Comparison of ENCODE assay signal across 13 cellular contexts in the genomic region with DNA sequence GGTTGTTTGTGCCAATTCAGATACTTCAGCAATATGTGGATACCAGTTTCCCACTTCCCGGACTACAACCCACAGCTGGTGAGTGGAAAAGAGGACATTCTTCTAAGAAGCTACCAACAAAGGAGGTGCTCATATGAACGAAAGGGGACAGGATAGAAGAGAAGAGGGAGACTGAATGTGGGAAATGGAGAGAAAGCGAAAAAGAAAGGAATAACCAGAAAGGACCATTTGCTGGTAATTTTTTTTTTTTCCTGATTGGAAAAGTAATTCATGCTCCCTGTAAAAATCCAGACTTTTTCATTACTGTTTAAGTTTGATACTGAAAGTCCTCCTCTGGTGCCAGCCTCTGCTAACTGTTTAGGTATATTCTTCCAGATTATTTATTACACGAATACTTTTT. TPM values are rescaled to one million over a fixed set of nuclear protein-coding genes. Genes with fewer than 3 reads are reported as not detected.
A peak's percentile ranks its signal among the peaks of the same experiment; 100 is the strongest.
DNase-seq lines count a peak whose midpoint lies in the region; ATAC-seq lines count a peak whose summit lies in the region.
"Had no signal": no experiment of that assay in that cellular context is flagged by ENCODE, and none has a peak within 500 bp of the region (broad histone marks: within the 10 kb centered on the region; RNA-seq: fewer than 3 reads in every experiment).

No MANE protein-coding gene starts in this region.

- no peaks in the 10 kb centered on the region for H3K9me3 ChIP-seq in CD4-positive, CD25-positive, alpha-beta regulatory T cell (ENCODE audit: control insufficient read depth in 2 of 2, low read length in 2 of 2)
- H3K9me3 ChIP-seq in ES-I3 (ENCODE audit: control insufficient read depth, insufficient read depth, low read length), result no peaks in the 10 kb centered on the region
- H3K9me3 ChIP-seq: thyroid gland had no signal

- no peak overlapping the region for H3K4me3 ChIP-seq in CD4-positive, CD25-positive, alpha-beta regulatory T cell (ENCODE audit: low read depth, low read length)

- CTCF ChIA-PET in activated CD4-positive, alpha-beta memory T cell treated with anti-CD3 and anti-CD28 coated beads, Interleukin-2, amount 10 ng/mL, durations not matched to agents 7 days and 5 days (lab: Charles Lee), result interaction anchor here (1.4 to 5.6 kb wide), 3 partner anchors 10 to 57 kb away, joined by 3 to 48 read pairs (median 4); no protein-coding TSS in a partner anchor

- POLR2A ChIA-PET in activated CD4-positive, alpha-beta memory T cell treated with anti-CD3 and anti-CD28 coated beads, Interleukin-2, amount 10 ng/mL, durations not matched to agents 7 days and 5 days (lab: Charles Lee), result interaction anchor here (1.1 to 3.7 kb wide), 2 partner anchors 10 to 23 kb away, joined by 3 to 50 read pairs; a partner anchor contains a TSS

- H3K27me3 Mint-ChIP-seq in CD4-positive, CD25-positive, alpha-beta regulatory T cell, result peaks cover 33% of the 10 kb centered on the region
- H3K27me3 Mint-ChIP-seq in activated CD4-positive, alpha-beta memory T cell treated with anti-CD3 and anti-CD28 coated beads, Interleukin-2, amount 10 ng/mL, durations not matched to agents 7 days and 5 days, result peaks cover 2% of the 10 kb centered on the region
- H3K27me3 Mint-ChIP-seq in memory B cell, result peaks cover 7% of the 10 kb centered on the region

- no peak overlapping the region for H3K27ac ChIP-seq in CD4-positive, CD25-positive, alpha-beta regulatory T cell (ENCODE audit: insufficient read depth, low read length, poor library complexity, severe bottlenecking)
- H3K27ac ChIP-seq: cardiac muscle cell, thyroid gland had no signal

- H3K27me3 ChIP-seq in CD4-positive, CD25-positive, alpha-beta regulatory T cell (ENCODE audit: control insufficient read depth, insufficient read depth, low read length), result no peaks in the 10 kb centered on the region
- H3K27me3 ChIP-seq: cardiac muscle cell, thyroid gland had no signal

- peak overlapping the region; percentile 68; the same call in 1 of the 2 replicates for H3K9ac ChIP-seq in ES-I3 (ENCODE audit: low read depth, low read length)

- H3K4me1 ChIP-seq in CD4-positive, CD25-positive, alpha-beta regulatory T cell (ENCODE audit: control insufficient read depth, insufficient read depth, low read length, poor library complexity, severe bottlenecking), result peaks cover 15% of the 10 kb centered on the region
- H3K4me1 ChIP-seq in ES-I3 (ENCODE audit: insufficient read depth, low read length), result peaks cover 24% of the 10 kb centered on the region

- H3K4me3 Mint-ChIP-seq in CD4-positive, CD25-positive, alpha-beta regulatory T cell, result peak overlapping the region in 3 of 4 donors; percentile 69 to 82 (median 80)
- peak overlapping the region; percentile 88 for H3K4me3 Mint-ChIP-seq in activated CD4-positive, alpha-beta memory T cell treated with anti-CD3 and anti-CD28 coated beads, Interleukin-2, amount 10 ng/mL, durations not matched to agents 7 days and 5 days
- peak overlapping the region; percentile 19 for H3K4me3 Mint-ChIP-seq in memory B cell

- ATAC-seq in CD4-positive, CD25-positive, alpha-beta regulatory T cell (ENCODE audit: low read depth in 2 of 2), result no peak
- ATAC-seq in memory B cell (ENCODE audit: low read depth), result no peak

- no peak overlapping the region for H3K27ac Mint-ChIP-seq in CD4-positive, CD25-positive, alpha-beta regulatory T cell
- peak overlapping the region; percentile 87 for H3K27ac Mint-ChIP-seq in activated CD4-positive, alpha-beta memory T cell treated with anti-CD3 and anti-CD28 coated beads, Interleukin-2, amount 10 ng/mL, durations not matched to agents 7 days and 5 days
- no peak overlapping the region for H3K27ac Mint-ChIP-seq in memory B cell

- no peaks in the 10 kb centered on the region for H3K36me3 ChIP-seq in CD4-positive, CD25-positive, alpha-beta regulatory T cell (ENCODE audit: control insufficient read depth, insufficient read depth, low read length)
- peaks cover 12% of the 10 kb centered on the region for H3K36me3 ChIP-seq in ES-I3 (ENCODE audit: insufficient read depth, low read length)
- H3K36me3 ChIP-seq: cardiac muscle cell, thyroid gland had no signal

- DNase-seq in CD4-positive, CD25-positive, alpha-beta regulatory T cell, result no peak
- DNase-seq in activated CD4-positive, alpha-beta memory T cell treated with anti-CD3 and anti-CD28 coated beads, Interleukin-2, amount 10 ng/mL, durations not matched to agents 7 days and 5 days, result no peak
- DNase-seq in memory B cell (ENCODE audit: low spot score in 2 of 2) (no peak), glomerular visceral epithelial cell (ENCODE audit: extremely low spot score) (no peak), NCI-H2227 (lab: John Stamatoyannopoulos, UW; ENCODE audit: unreplicated experiment) (no peak), NCI-H69 (lab: John Stamatoyannopoulos, UW) (no peak), NOMO-1 treated with dmso at 0.1 percent for 144 hours (lab: John Stamatoyannopoulos, UW; ENCODE audit: unreplicated experiment) (no peak)
- DNase-seq: COR-L47, NCI-H1105, NCI-H510A, thyroid gland had no signal

- peaks cover 0 to 22% (median 15%) of the 10 kb centered on the region in 4 donors for H3K4me1 Mint-ChIP-seq in CD4-positive, CD25-positive, alpha-beta regulatory T cell
- H3K4me1 Mint-ChIP-seq in activated CD4-positive, alpha-beta memory T cell treated with anti-CD3 and anti-CD28 coated beads, Interleukin-2, amount 10 ng/mL, durations not matched to agents 7 days and 5 days, result peaks cover 46% of the 10 kb centered on the region
- H3K4me1 Mint-ChIP-seq in memory B cell, result peaks cover 16% of the 10 kb centered on the region

- no peaks in the 10 kb centered on the region for H3K9me3 Mint-ChIP-seq in CD4-positive, CD25-positive, alpha-beta regulatory T cell
- no peaks in the 10 kb centered on the region for H3K9me3 Mint-ChIP-seq in activated CD4-positive, alpha-beta memory T cell treated with anti-CD3 and anti-CD28 coated beads, Interleukin-2, amount 10 ng/mL, durations not matched to agents 7 days and 5 days
- H3K9me3 Mint-ChIP-seq in memory B cell, result no peaks in the 10 kb centered on the region

- no peaks in the 10 kb centered on the region for H3K36me3 Mint-ChIP-seq in CD4-positive, CD25-positive, alpha-beta regulatory T cell
- H3K36me3 Mint-ChIP-seq in activated CD4-positive, alpha-beta memory T cell treated with anti-CD3 and anti-CD28 coated beads, Interleukin-2, amount 10 ng/mL, durations not matched to agents 7 days and 5 days (ENCODE audit: low read depth), result peaks cover 22% of the 10 kb centered on the region
- no peaks in the 10 kb centered on the region for H3K36me3 Mint-ChIP-seq in memory B cell

RNA-seq across cellular contexts. Expression of a gene that starts 1.5 kb away (rescaled TPM):
- total RNA-seq in CD4-positive, CD25-positive, alpha-beta regulatory T cell, result 0.64 TPM
- under 1 TPM in 2 of 4 donors, not detected in 2; 0.26 to 0.45 TPM for polyA plus RNA-seq in CD4-positive, CD25-positive, alpha-beta regulatory T cell
- 10 to 100 TPM; 20.3 to 22.0 TPM for total RNA-seq in activated CD4-positive, alpha-beta memory T cell treated with anti-CD3 and anti-CD28 coated beads, Interleukin-2, amount 10 ng/mL, durations not matched to agents 7 days and 5 days

RNA-seq across cellular contexts. Expression of a gene that starts 22.6 kb away (rescaled TPM):
- not detected for total RNA-seq in CD4-positive, CD25-positive, alpha-beta regulatory T cell
- not detected for polyA plus RNA-seq in CD4-positive, CD25-positive, alpha-beta regulatory T cell
- not detected for total RNA-seq in activated CD4-positive, alpha-beta memory T cell treated with anti-CD3 and anti-CD28 coated beads, Interleukin-2, amount 10 ng/mL, durations not matched to agents 7 days and 5 days
- polyA plus RNA-seq: cardiac muscle cell had no signal

RNA-seq across cellular contexts. Expression of a gene that starts 57.5 kb away (rescaled TPM):
- 26.4 TPM for total RNA-seq in CD4-positive, CD25-positive, alpha-beta regulatory T cell
- polyA plus RNA-seq in CD4-positive, CD25-positive, alpha-beta regulatory T cell, result 10 to 100 TPM; 19.5 to 26.5 (median 22.4) TPM
- 10 to 100 TPM; 16.3 to 17.1 TPM for total RNA-seq in activated CD4-positive, alpha-beta memory T cell treated with anti-CD3 and anti-CD28 coated beads, Interleukin-2, amount 10 ng/mL, durations not matched to agents 7 days and 5 days

Comparison
In these comparisons a context has a peak if more than half of its experiments do, and no peak if none do; other contexts are left out.
1. H3K4me3 Mint-ChIP-seq: peak in every context shown above with its lines; median percentile 88 in activated CD4-positive, alpha-beta memory T cell treated with anti-CD3 and anti-CD28 coated beads, Interleukin-2, amount 10 ng/mL, durations not matched to agents 7 days and 5 days; 80 in CD4-positive, CD25-positive, alpha-beta regulatory T cell; 19 in memory B cell.
2. RNA of a gene that starts 1.5 kb away (total RNA-seq): 20.3 to 22.0 TPM in activated CD4-positive, alpha-beta memory T cell treated with anti-CD3 and anti-CD28 coated beads, Interleukin-2, amount 10 ng/mL, durations not matched to agents 7 days and 5 days; 0.64 TPM in CD4-positive, CD25-positive, alpha-beta regulatory T cell (single experiment); every median in the first group is over 10 times any median in the second.